ENCODE assay signal across 10 cellular contexts in genomic region chr10:72298774-72299519, GRCh38. TPM values are rescaled to one million over a fixed set of nuclear protein-coding genes. Genes with fewer than 3 reads are reported as not detected.
DNase-seq lines count a peak whose midpoint lies in the region; ATAC-seq, FAIRE-seq and TF ChIP-seq lines count a peak whose summit lies in the region.
"Had no signal": no experiment of that assay in that cellular context is flagged by ENCODE, and none has a peak within 500 bp of the region (broad histone marks: within the 10 kb centered on the region; RNA-seq: fewer than 3 reads in every experiment).

No MANE protein-coding gene starts in this region.

- no peak for ATAC-seq in left lobe of liver

- no peaks in the 10 kb centered on the region for H3K9me3 Mint-ChIP-seq in HFFc6
- H3K9me3 Mint-ChIP-seq in activated T-helper 2 cell treated with anti-CD3 and anti-CD28 coated beads, Interferon-gamma antibody, Interleukin-2, Interleukin-4, amounts not matched to agents 10 μg/mL and 5 μg/mL and 100 μg/mL, durations not matched to agents 14 hours and 24 hours and 36 hours, result no peaks in the 10 kb centered on the region

- no peaks in the 10 kb centered on the region for H3K27me3 Mint-ChIP-seq in HFFc6 (ENCODE audit: insufficient read depth)
- H3K27me3 Mint-ChIP-seq in activated T-helper 2 cell treated with anti-CD3 and anti-CD28 coated beads, Interferon-gamma antibody, Interleukin-2, Interleukin-4, amounts not matched to agents 10 μg/mL and 5 μg/mL and 100 μg/mL, durations not matched to agents 14 hours and 24 hours and 36 hours (ENCODE audit: low read depth), result no peaks in the 10 kb centered on the region

- 76 to 94% (median 88%) methylated on average over 7 to 13 of the region's 13 CpGs for WGBS in stomach, 5 donors

- intact Hi-C loops in activated T-helper 2 cell treated with anti-CD3 and anti-CD28 coated beads, Interferon-gamma antibody, Interleukin-2, Interleukin-4, amounts not matched to agents 10 μg/mL and 5 μg/mL and 100 μg/mL, durations not matched to agents 14 hours and 24 hours and 36 hours (cut with micrococcal nuclease), result no loop called here
- intact Hi-C loops in kidney (cut with DNase I) (no loop called here), stomach (cut with DNase I; ENCODE audit: low total_unique reads) (no loop called here)

- TF ChIP-seq POLR2A in stomach (IDR thresholded peaks at IDR 0.05), result no peak

- H3K36me3 ChIP-seq in kidney (ENCODE audit: control insufficient read depth in 1 of 2, insufficient read depth in 2 of 2, low read length in 2 of 2), result no peaks in the 10 kb centered on the region
- no peaks in the 10 kb centered on the region for H3K36me3 ChIP-seq in stomach

- in situ Hi-C loops in G401 (cut with HindIII; ENCODE audit: low sequenced_read_pairs), result no loop called here

- H3K4me1 ChIP-seq in kidney (ENCODE audit: control insufficient read depth in 1 of 2, insufficient read depth in 1 of 2, low read depth in 1 of 2, low read length in 2 of 2) (peaks cover 5 to 13% of the 10 kb centered on the region in 2 donors), stomach (peaks cover 10 to 25% (median 19%) of the 10 kb centered on the region in 4 donors)

- H3K9me3 ChIP-seq in kidney (ENCODE audit: control insufficient read depth in 1 of 2, low read length in 2 of 2) (no peaks in the 10 kb centered on the region), stomach (no peaks in the 10 kb centered on the region)

- H3K4me3 ChIP-seq in kidney (ENCODE audit: low read length in 2 of 2) (peak overlapping the region in 1 of 2 donors; percentile 38), stomach (no peak overlapping the region)

- no peaks in the 10 kb centered on the region; the same call in 1 of the 2 replicates for H3K36me3 Mint-ChIP-seq in HFFc6 (ENCODE audit: low read depth)
- H3K36me3 Mint-ChIP-seq in activated T-helper 2 cell treated with anti-CD3 and anti-CD28 coated beads, Interferon-gamma antibody, Interleukin-2, Interleukin-4, amounts not matched to agents 10 μg/mL and 5 μg/mL and 100 μg/mL, durations not matched to agents 14 hours and 24 hours and 36 hours (ENCODE audit: low read depth), result peaks cover 4% of the 10 kb centered on the region

- peaks cover 24% of the 10 kb centered on the region for H3K4me1 Mint-ChIP-seq in HFFc6 (ENCODE audit: low read depth)
- peaks cover 53% of the 10 kb centered on the region for H3K4me1 Mint-ChIP-seq in activated T-helper 2 cell treated with anti-CD3 and anti-CD28 coated beads, Interferon-gamma antibody, Interleukin-2, Interleukin-4, amounts not matched to agents 10 μg/mL and 5 μg/mL and 100 μg/mL, durations not matched to agents 14 hours and 24 hours and 36 hours (ENCODE audit: low read depth)

- DNase-seq in HFFc6 (no peak), kidney (peak; percentile 77), stomach (no peak), OCI-M1 (lab: John Stamatoyannopoulos, UW) (no peak), G401 (ENCODE audit: low spot score) (no peak), left lobe of liver (ENCODE audit: low spot score) (no peak), NCI-H748 (lab: John Stamatoyannopoulos, UW; ENCODE audit: unreplicated experiment) (no peak)
- DNase-seq in activated T-helper 2 cell treated with anti-CD3 and anti-CD28 coated beads, Interferon-gamma antibody, Interleukin-2, Interleukin-4, amounts not matched to agents 10 μg/mL and 5 μg/mL and 100 μg/mL, durations not matched to agents 14 hours and 24 hours and 36 hours (ENCODE audit: low spot score), result no peak
- DNase-seq: NCI-H187 treated with DMSO at 0.1 percent for 48 hours, T1000 had no signal

- H3K4me3 Mint-ChIP-seq in HFFc6, result no peak overlapping the region
- no peak overlapping the region for H3K4me3 Mint-ChIP-seq in activated T-helper 2 cell treated with anti-CD3 and anti-CD28 coated beads, Interferon-gamma antibody, Interleukin-2, Interleukin-4, amounts not matched to agents 10 μg/mL and 5 μg/mL and 100 μg/mL, durations not matched to agents 14 hours and 24 hours and 36 hours (ENCODE audit: low read depth)

- H3K27ac Mint-ChIP-seq in HFFc6, result peak overlapping the region; percentile 98
- peak overlapping the region; percentile 98 for H3K27ac Mint-ChIP-seq in activated T-helper 2 cell treated with anti-CD3 and anti-CD28 coated beads, Interferon-gamma antibody, Interleukin-2, Interleukin-4, amounts not matched to agents 10 μg/mL and 5 μg/mL and 100 μg/mL, durations not matched to agents 14 hours and 24 hours and 36 hours

- peak overlapping the region in 1 of 2 donors; percentile 79 for H3K9ac ChIP-seq in kidney (ENCODE audit: low read length in 2 of 2)

- no peak for FAIRE-seq in kidney (lab: Jason Lieb, UNC)

- no peaks in the 10 kb centered on the region for H3K27me3 ChIP-seq in stomach

- TF ChIP-seq CTCF in HFFc6 (IDR thresholded peaks at IDR 0.05) (no peak), kidney (IDR thresholded peaks at IDR 0.05; ENCODE audit: borderline replicate concordance, extremely low read depth, insufficient read depth) (no peak), stomach (IDR thresholded peaks at IDR 0.05) (no peak)

- H3K27ac ChIP-seq in kidney (ENCODE audit: low read depth in 2 of 2, low read length in 2 of 2) (peak overlapping the region; percentile 75 to 90), stomach (peak overlapping the region; percentile 49 to 96 (median 95))

- TF ChIP-seq EP300 in stomach (IDR thresholded peaks at IDR 0.05), result no peak

RNA-seq across cellular contexts. Expression of gene DDIT4, which starts 25.2 kb away (rescaled TPM):
- total RNA-seq in HFFc6 (2021; fragmentation: NEBNext Ultra II Directional; extraction: Animal tissue kit (Norgen Biotek cat#: 25700)), result 10 to 100 TPM; 27.7 to 32.4 (median 30.0) TPM
- 543 and 569 TPM in 2 replicates for total RNA-seq in activated T-helper 2 cell treated with anti-CD3 and anti-CD28 coated beads, Interferon-gamma antibody, Interleukin-2, Interleukin-4, amounts not matched to agents 10 μg/mL and 5 μg/mL and 100 μg/mL, durations not matched to agents 14 hours and 24 hours and 36 hours
- total RNA-seq in kidney (292 TPM), stomach (100 to 1,000 TPM in 4 of 5 donors, 10 to 100 TPM in 1; 89.9 to 188 (median 154) TPM), left lobe of liver (162 TPM)
- polyA plus RNA-seq in kidney (ENCODE audit: insufficient read depth, low read depth, low replicate concordance) (96.9 TPM), stomach (100 to 1,000 TPM; 122 to 176 (median 170) TPM)
- total RNA-seq in G401 (2014; rRNA removed; shearing (Covaris generic)), result 192 and 262 TPM in 2 replicates

RNA-seq across cellular contexts. Expression of gene DNAJB12, which starts 55.8 kb away (rescaled TPM):
- 10 to 100 TPM; 36.3 to 42.5 (median 39.0) TPM for total RNA-seq in HFFc6 (2021; fragmentation: NEBNext Ultra II Directional; extraction: Animal tissue kit (Norgen Biotek cat#: 25700))
- 27.6 and 34.0 TPM in 2 replicates for total RNA-seq in activated T-helper 2 cell treated with anti-CD3 and anti-CD28 coated beads, Interferon-gamma antibody, Interleukin-2, Interleukin-4, amounts not matched to agents 10 μg/mL and 5 μg/mL and 100 μg/mL, durations not matched to agents 14 hours and 24 hours and 36 hours
- total RNA-seq in kidney (37.7 TPM), stomach (10 to 100 TPM in 4 of 5 donors, 1 to 10 TPM in 1; 2.3 to 43.2 (median 24.9) TPM), left lobe of liver (20.4 TPM)
- polyA plus RNA-seq in kidney (ENCODE audit: insufficient read depth, low read depth, low replicate concordance) (32.0 TPM), stomach (10 to 100 TPM; 12.1 to 20.0 (median 16.3) TPM)
- total RNA-seq in G401 (2014; rRNA removed; shearing (Covaris generic)), result 22.6 and 23.1 TPM in 2 replicates
